Comparison of ENCODE assay signal across 10 cellular contexts in genomic region chr15:63052961-63053698, GRCh38. TPM values are rescaled to one million over a fixed set of nuclear protein-coding genes. Genes with fewer than 3 reads are reported as not detected.
DNase-seq lines count a peak whose midpoint lies in the region; ATAC-seq and TF ChIP-seq lines count a peak whose summit lies in the region.
"Had no signal": no experiment of that assay in that cellular context is flagged by ENCODE, and none has a peak within 500 bp of the region (broad histone marks: within the 10 kb centered on the region; RNA-seq: fewer than 3 reads in every experiment).

No MANE protein-coding gene starts in this region.

- peaks cover 63 to 85% of the 10 kb centered on the region in 2 experiments for H3K36me3 ChIP-seq in SK-N-SH (replicated peaks in 1 of 2; ENCODE audit: control insufficient read depth in 1 of 2, insufficient read depth in 2 of 2, low read length in 1 of 2)

- H3K27me3 Mint-ChIP-seq in glutamatergic neuron (ENCODE audit: unreplicated experiment) (peaks cover 8% of the 10 kb centered on the region), osteocyte (ENCODE audit: unreplicated experiment) (no peaks in the 10 kb centered on the region)

- no peaks in the 10 kb centered on the region for H3K36me3 Mint-ChIP-seq in glutamatergic neuron (ENCODE audit: unreplicated experiment)
- H3K36me3 Mint-ChIP-seq in osteocyte (ENCODE audit: unreplicated experiment), result peaks cover 49% of the 10 kb centered on the region
- H3K36me3 Mint-ChIP-seq: activated CD8-positive, alpha-beta memory T cell treated with anti-CD3 and anti-CD28 coated beads, Interleukin-2, amount 10 ng/mL, durations not matched to agents 7 days and 5 days had no signal

- peak overlapping the region in 1 of 2 experiments; percentile 31; a peak in 1 of 4 replicates for H3K4me3 ChIP-seq in SK-N-SH (ENCODE audit: low read depth in 2 of 2, low read length in 1 of 2)

- 34% methylated on average over 6 of the region's 7 CpGs for WGBS in SK-N-SH (ENCODE audit: low lambda C conversion rate)

- H3K9ac ChIP-seq in SK-N-SH, result peak overlapping the region; percentile 99; the same call in 1 of the 2 replicates

- CTCF ChIA-PET in SK-N-SH (lab: Yijun Ruan, JAX), result interaction anchor here (1.0 to 3.8 kb wide), 6 partner anchors 36 to 311 kb away, joined by 3 to 19 read pairs (median 8); no protein-coding TSS in a partner anchor

- TF ChIP-seq RAD21 in SK-N-SH (IDR thresholded peaks at IDR 0.05; ENCODE audit: low read length), result no peak; the same call in 1 of the 2 replicates

- H3K27ac ChIP-seq in C4-2B (peak overlapping the region; percentile 85), SK-N-SH (ENCODE audit: low read depth in 2 of 2, low read length in 1 of 2) (peak overlapping the region; percentile 91 to 93)

- H3K4me3 Mint-ChIP-seq in glutamatergic neuron (ENCODE audit: unreplicated experiment) (peak overlapping the region; percentile 98), osteocyte (ENCODE audit: unreplicated experiment) (peak overlapping the region; percentile 20)
- H3K4me3 Mint-ChIP-seq: activated CD8-positive, alpha-beta memory T cell treated with anti-CD3 and anti-CD28 coated beads, Interleukin-2, amount 10 ng/mL, durations not matched to agents 7 days and 5 days; CD4-positive, alpha-beta T cell had no signal

- H3K9me3 Mint-ChIP-seq in glutamatergic neuron (ENCODE audit: unreplicated experiment), result peaks cover 5% of the 10 kb centered on the region
- no peaks in the 10 kb centered on the region for H3K9me3 Mint-ChIP-seq in osteocyte (ENCODE audit: unreplicated experiment)
- H3K9me3 Mint-ChIP-seq: CD4-positive, alpha-beta T cell had no signal

- TF ChIP-seq CTCF in C4-2B (conservative IDR thresholded peaks at IDR 0.05) (no peak), SK-N-SH (IDR thresholded peaks at IDR 0.05) (no peak), glutamatergic neuron (IDR thresholded peaks at IDR 0.05; ENCODE audit: partially characterized antibody, unreplicated experiment) (no peak), osteocyte (IDR thresholded peaks at IDR 0.05) (no peak)

- H2AFZ ChIP-seq in SK-N-SH (ENCODE audit: low read depth), result no peak overlapping the region

- no peaks in the 10 kb centered on the region for H3K9me2 ChIP-seq in SK-N-SH

- peak overlapping the region; percentile 95 for H3K4me2 ChIP-seq in SK-N-SH

- H3K79me2 ChIP-seq in SK-N-SH (ENCODE audit: insufficient read depth), result peaks cover 100% of the 10 kb centered on the region

- no peak for ATAC-seq in HG03432 (IDR thresholded peaks at IDR 0.05; ENCODE audit: unreplicated experiment)
- ATAC-seq: activated CD8-positive, alpha-beta memory T cell treated with anti-CD3 and anti-CD28 coated beads, Interleukin-2, amount 10 ng/mL, durations not matched to agents 7 days and 5 days had no signal

- TF ChIP-seq EP300 in SK-N-SH (IDR thresholded peaks at IDR 0.05; ENCODE audit: borderline replicate concordance in 1 of 2, low read depth in 1 of 2, low read length in 1 of 2), result peak in 1 of 2 experiments; percentile 87; a peak in 2 of 4 replicates

- peaks cover 96% of the 10 kb centered on the region for H3F3A ChIP-seq in SK-N-SH (replicated peaks; ENCODE audit: insufficient read depth)

- POLR2A ChIA-PET in SK-N-SH (lab: Yijun Ruan, JAX), result interaction anchor here (0.7 to 1.6 kb wide), 2 partner anchors 36 to 420 kb away, joined by 3 read pairs; no protein-coding TSS in a partner anchor

- H3K4me1 Mint-ChIP-seq in glutamatergic neuron (ENCODE audit: low read depth, unreplicated experiment) (peaks cover 64% of the 10 kb centered on the region), osteocyte (ENCODE audit: unreplicated experiment) (peaks cover 83% of the 10 kb centered on the region)

- no peaks in the 10 kb centered on the region for H3K9me3 ChIP-seq in SK-N-SH

- H4K20me1 ChIP-seq in SK-N-SH (ENCODE audit: insufficient read depth), result peaks cover 98% of the 10 kb centered on the region

- no peaks in the 10 kb centered on the region for H3K27me3 ChIP-seq in SK-N-SH (ENCODE audit: insufficient read depth)

- DNase-seq in SK-N-SH (peak; percentile 44), glutamatergic neuron (no peak), osteocyte (ENCODE audit: extremely low spot score, unreplicated experiment) (no peak), COLO668 (lab: John Stamatoyannopoulos, UW; ENCODE audit: unreplicated experiment) (no peak), germinal center (ENCODE audit: low spot score) (no peak)
- no peak for DNase-seq in activated CD4-positive, CD25-positive, alpha-beta regulatory T cell (lab: John Stamatoyannopoulos, UW)
- DNase-seq: activated CD8-positive, alpha-beta memory T cell treated with anti-CD3 and anti-CD28 coated beads, Interleukin-2, amount 10 ng/mL, durations not matched to agents 7 days and 5 days; CD4-positive, alpha-beta T cell had no signal

- H3K4me1 ChIP-seq in SK-N-SH (ENCODE audit: control insufficient read depth in 1 of 2, insufficient read depth in 2 of 2, low read depth in 1 of 2, low read length in 1 of 2), result peaks cover 61 to 77% of the 10 kb centered on the region in 2 experiments

- peak overlapping the region; percentile 94 for H3K27ac Mint-ChIP-seq in glutamatergic neuron (ENCODE audit: unreplicated experiment)
- H3K27ac Mint-ChIP-seq in osteocyte (ENCODE audit: unreplicated experiment), result peak overlapping the region; percentile 97
- H3K27ac Mint-ChIP-seq: activated CD8-positive, alpha-beta memory T cell treated with anti-CD3 and anti-CD28 coated beads, Interleukin-2, amount 10 ng/mL, durations not matched to agents 7 days and 5 days; CD4-positive, alpha-beta T cell had no signal

TF ChIP-seq in SK-N-SH, 30 proteins besides CTCF, POLR2A, EP300 and RAD21 (continues in another document):
- TF ChIP-seq GABPA (IDR thresholded peaks at IDR 0.05; ENCODE audit: low read depth) (no peak), EZH2phosphoT487 (IDR thresholded peaks at IDR 0.05; ENCODE audit: borderline replicate concordance, low read depth) (no peak), FOXJ3 (CRISPR knock-in tag; IDR thresholded peaks at IDR 0.05) (0 out of 2 replicates have a peak, but pooled peaks have one; percentile 33), SIN3A (IDR thresholded peaks at IDR 0.05; ENCODE audit: borderline replicate concordance, low read depth, low read length) (no peak), YY1 (IDR thresholded peaks at IDR 0.05; ENCODE audit: low read depth) (no peak), FOSL2 (IDR thresholded peaks at IDR 0.05; ENCODE audit: borderline replicate concordance, low read depth) (no peak), CHD2 (IDR thresholded peaks at IDR 0.05; ENCODE audit: low read length, partially characterized antibody) (peak; percentile 62), SMC3 (IDR thresholded peaks at IDR 0.05; ENCODE audit: low read depth, low read length) (no peak), TAF1 (IDR thresholded peaks at IDR 0.05; ENCODE audit: borderline replicate concordance, low read depth, low read length) (no peak), POLR2AphosphoS5 (IDR thresholded peaks at IDR 0.05; ENCODE audit: low read depth, low read length) (peak; percentile 30; the same call in 1 of the 2 replicates), RCOR1 (IDR thresholded peaks at IDR 0.05; ENCODE audit: low read length) (peak; percentile 67), MEF2A (IDR thresholded peaks at IDR 0.05; ENCODE audit: borderline replicate concordance, low read depth) (no peak), RFX5 (IDR thresholded peaks at IDR 0.05; ENCODE audit: low read length) (no peak), IRF3 (IDR thresholded peaks at IDR 0.05; ENCODE audit: low read depth, low read length) (no peak), NFIC (IDR thresholded peaks at IDR 0.05; ENCODE audit: borderline replicate concordance) (no peak), ELF1 (IDR thresholded peaks at IDR 0.05) (no peak), NRF1 (IDR thresholded peaks at IDR 0.05; ENCODE audit: low read depth, low read length) (no peak), JUND (IDR thresholded peaks at IDR 0.05) (no peak), GATA2 (CRISPR knock-in tag; IDR thresholded peaks at IDR 0.05) (peak; percentile 84), TEAD4 (IDR thresholded peaks at IDR 0.05; ENCODE audit: borderline replicate concordance, insufficient read depth) (no peak)
- TF ChIP-seq, protein P1, sequence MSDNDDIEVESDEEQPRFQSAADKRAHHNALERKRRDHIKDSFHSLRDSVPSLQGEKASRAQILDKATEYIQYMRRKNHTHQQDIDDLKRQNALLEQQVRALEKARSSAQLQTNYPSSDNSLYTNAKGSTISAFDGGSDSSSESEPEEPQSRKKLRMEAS (IDR thresholded peaks at IDR 0.05; ENCODE audit: low read depth), result no peak
- TF ChIP-seq, protein P2, sequence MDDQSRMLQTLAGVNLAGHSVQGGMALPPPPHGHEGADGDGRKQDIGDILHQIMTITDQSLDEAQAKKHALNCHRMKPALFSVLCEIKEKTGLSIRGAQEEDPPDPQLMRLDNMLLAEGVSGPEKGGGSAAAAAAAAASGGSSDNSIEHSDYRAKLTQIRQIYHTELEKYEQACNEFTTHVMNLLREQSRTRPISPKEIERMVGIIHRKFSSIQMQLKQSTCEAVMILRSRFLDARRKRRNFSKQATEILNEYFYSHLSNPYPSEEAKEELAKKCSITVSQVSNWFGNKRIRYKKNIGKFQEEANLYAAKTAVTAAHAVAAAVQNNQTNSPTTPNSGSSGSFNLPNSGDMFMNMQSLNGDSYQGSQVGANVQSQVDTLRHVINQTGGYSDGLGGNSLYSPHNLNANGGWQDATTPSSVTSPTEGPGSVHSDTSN (IDR thresholded peaks at IDR 0.05), result no peak
- TF ChIP-seq, protein P3, sequence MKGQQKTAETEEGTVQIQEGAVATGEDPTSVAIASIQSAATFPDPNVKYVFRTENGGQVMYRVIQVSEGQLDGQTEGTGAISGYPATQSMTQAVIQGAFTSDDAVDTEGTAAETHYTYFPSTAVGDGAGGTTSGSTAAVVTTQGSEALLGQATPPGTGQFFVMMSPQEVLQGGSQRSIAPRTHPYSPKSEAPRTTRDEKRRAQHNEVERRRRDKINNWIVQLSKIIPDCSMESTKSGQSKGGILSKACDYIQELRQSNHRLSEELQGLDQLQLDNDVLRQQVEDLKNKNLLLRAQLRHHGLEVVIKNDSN (IDR thresholded peaks at IDR 0.05; ENCODE audit: borderline replicate concordance, low read depth), result no peak

RNA-seq across cellular contexts. Expression of gene TPM1, which starts 10.6 kb away (rescaled TPM):
- polyA plus RNA-seq in SK-N-SH (2012; rRNA removed), result 1,371 and 1,764 TPM in 2 replicates
- polyA plus RNA-seq in SK-N-SH (2012; cell fraction: cytosol; rRNA removed), result 1,590 and 2,049 TPM in 2 replicates
- polyA plus RNA-seq in SK-N-SH (2012; cell fraction: nucleus; rRNA removed), result 2,523 and 2,991 TPM in 2 replicates
- 255 TPM for total RNA-seq in glutamatergic neuron (ENCODE audit: unreplicated experiment)
- 1,635 and 1,747 TPM in 2 replicates for total RNA-seq in osteocyte
